19 cellular contexts compared by ENCODE assay signal in the genomic region with DNA sequence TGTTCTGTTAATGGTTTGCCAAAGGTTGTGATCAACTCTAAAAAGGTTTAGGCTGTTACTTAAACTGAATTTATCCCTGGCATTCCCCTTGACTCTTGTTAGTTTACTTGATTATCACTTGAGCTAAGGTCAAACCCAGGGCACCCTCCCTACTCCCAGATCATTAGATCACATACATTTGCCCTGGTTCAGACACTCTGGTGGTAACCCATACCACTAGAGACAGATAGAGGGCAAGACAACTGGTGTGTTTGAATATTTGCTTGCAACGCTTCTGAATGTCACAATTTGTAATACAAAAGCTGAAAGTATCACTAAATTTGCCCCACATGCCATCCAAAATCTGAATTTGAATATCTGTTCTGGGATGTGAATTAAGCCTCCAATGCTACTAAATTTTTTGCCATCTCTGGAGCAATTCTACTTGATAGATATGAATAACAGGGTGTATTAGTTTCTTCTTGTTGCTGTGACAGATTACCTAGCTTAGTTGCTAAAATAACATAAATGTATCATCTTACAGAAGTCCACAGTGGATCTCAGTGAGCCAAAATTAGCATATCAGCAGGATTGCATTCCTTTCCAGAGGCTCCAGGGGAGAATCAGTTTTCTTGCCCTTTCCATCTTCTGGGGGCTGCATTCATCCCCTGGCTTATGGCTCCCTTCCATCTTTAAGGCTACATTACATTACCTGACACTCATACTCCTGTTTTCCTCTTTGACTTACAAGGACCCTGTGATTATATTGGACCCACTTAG.
"Had no signal": no experiment of that assay in that cellular context is flagged by ENCODE, and none has a peak within 500 bp of the region (broad histone marks: within the 10 kb centered on the region; RNA-seq: fewer than 3 reads in every experiment).

No MANE protein-coding gene starts in this region.

- H3K9me3 ChIP-seq: lower lobe of right lung, sigmoid colon, testis had no signal

- H3K4me1 ChIP-seq: lower lobe of right lung, sigmoid colon had no signal

- H3K27me3 ChIP-seq: foreskin keratinocyte, sigmoid colon, testis had no signal

- H3K4me3 ChIP-seq: lower lobe of right lung, sigmoid colon, testis had no signal

- FAIRE-seq: endometrium, kidney had no signal

- DNase-seq: activated CD4-positive, alpha-beta T cell treated with anti-CD3 and anti-CD28 coated beads, Interleukin-2, amount 10 ng/mL, durations not matched to agents 7 days and 5 days; activated CD4-positive, CD25-positive, alpha-beta regulatory T cell treated with anti-CD3 and anti-CD28 coated beads, Interleukin-2, amount 50 U/mL, for 72 hours; activated CD8-positive, alpha-beta memory T cell treated with anti-CD3 and anti-CD28 coated beads, Interleukin-2, amount 10 ng/mL, durations not matched to agents 7 days and 5 days; activated CD8-positive, alpha-beta T cell treated with anti-CD3 and anti-CD28 coated beads for 36 hours; activated effector memory CD4-positive, alpha-beta T cell treated with anti-CD3 and anti-CD28 coated beads, Interleukin-2, amount 50 U/mL, for 16 hours; activated naive CD4-positive, alpha-beta T cell treated with anti-CD3 and anti-CD28 coated beads, Interleukin-2, amount 50 U/mL, for 16 hours; activated naive CD8-positive, alpha-beta T cell treated with anti-CD3 and anti-CD28 coated beads, Interleukin-2, amount 50 U/mL, for 24 hours; activated T-cell treated with anti-CD3 and anti-CD28 coated beads for 4 hours; effector CD4-positive, alpha-beta T cell; foreskin keratinocyte; kidney; lower lobe of right lung; naive thymus-derived CD4-positive, alpha-beta T cell; posterior cingulate gyrus; sigmoid colon; stimulated activated CD4-positive, alpha-beta T cell treated with anti-CD3 and anti-CD28 coated beads, Interleukin-2, amount 100 ng/mL, for 48 hours; stimulated activated naive CD4-positive, alpha-beta T cell; testis had no signal

- ATAC-seq: activated CD8-positive, alpha-beta memory T cell treated with anti-CD3 and anti-CD28 coated beads, Interleukin-2, amount 10 ng/mL, durations not matched to agents 7 days and 5 days; activated CD8-positive, alpha-beta T cell treated with anti-CD3 and anti-CD28 coated beads for 36 hours; activated naive CD8-positive, alpha-beta T cell treated with anti-CD3 and anti-CD28 coated beads, Interleukin-2, amount 50 U/mL, for 24 hours; foreskin keratinocyte; lower lobe of right lung; naive thymus-derived CD4-positive, alpha-beta T cell had no signal

- H3K27ac ChIP-seq: foreskin keratinocyte, lower lobe of right lung, sigmoid colon, testis had no signal
